Comparison of ENCODE assay signal across 25 cellular contexts in genomic region chr7:127330070-127330469, GRCh38.
DNase-seq lines count a peak whose midpoint lies in the region; ATAC-seq and TF ChIP-seq lines count a peak whose summit lies in the region.
"Had no signal": no experiment of that assay in that cellular context is flagged by ENCODE, and none has a peak within 500 bp of the region (broad histone marks: within the 10 kb centered on the region; RNA-seq: fewer than 3 reads in every experiment).

No MANE protein-coding gene starts in this region.

- 30 to 31% methylated on average over 1 of the region's 1 CpG for WGBS in transverse colon (ENCODE audit: low coverage in 1 of 2), 2 donors

- H3K9me3 Mint-ChIP-seq in activated naive CD4-positive, alpha-beta T cell treated with anti-CD3 and anti-CD28 coated beads, Interleukin-2, amount 50 U/mL, for 72 hours = no peaks in the 10 kb centered on the region
- H3K9me3 Mint-ChIP-seq: CD8-positive, alpha-beta memory T cell had no signal

- no peak for TF ChIP-seq POLR2A in transverse colon (IDR thresholded peaks at IDR 0.05)

- H3K9me3 ChIP-seq in mucosa of rectum (ENCODE audit: control insufficient read depth in 2 of 2, low read length in 2 of 2) = no peaks in the 10 kb centered on the region
- H3K9me3 ChIP-seq in transverse colon = no peaks in the 10 kb centered on the region
- H3K9me3 ChIP-seq: BE2C, BLaER1 had no signal

- no peak overlapping the region for H3K4me3 ChIP-seq in mucosa of rectum (ENCODE audit: low read length in 2 of 2)
- no peak overlapping the region for H3K4me3 ChIP-seq in transverse colon
- H3K4me3 ChIP-seq: BLaER1, GM12878 had no signal

- H3K27me3 ChIP-seq in mucosa of rectum (ENCODE audit: control insufficient read depth in 2 of 2, insufficient read depth in 2 of 2, low read length in 2 of 2) = peaks cover 0 to 3% of the 10 kb centered on the region in 2 donors
- H3K27me3 ChIP-seq in transverse colon = no peaks in the 10 kb centered on the region
- H3K27me3 ChIP-seq: BLaER1 had no signal

- H3K27ac ChIP-seq in mucosa of rectum (ENCODE audit: low read depth in 2 of 2, low read length in 2 of 2) (peak overlapping the region; percentile 69 to 72), transverse colon (peak overlapping the region in 3 of 4 donors; percentile 35 to 57 (median 55))
- H3K27ac ChIP-seq: BLaER1 had no signal

- in situ Hi-C loops in transverse colon (cut with MboI; ENCODE audit: low pct_ligation_motif_present in 1 of 4, low pct_unique_long_range_greater_than_20kb in 1 of 4, low sequenced_read_pairs in 3 of 4) = no loop called here

- TF ChIP-seq CTCF in transverse colon (IDR thresholded peaks at IDR 0.05) = no peak

- no peak overlapping the region for H3K27ac Mint-ChIP-seq in activated naive CD4-positive, alpha-beta T cell treated with anti-CD3 and anti-CD28 coated beads, Interleukin-2, amount 50 U/mL, for 72 hours
- H3K27ac Mint-ChIP-seq: CD14-positive monocyte; CD4-positive, alpha-beta memory T cell; CD4-positive, CD25-positive, alpha-beta regulatory T cell; CD8-positive, alpha-beta memory T cell had no signal

- DNase-seq in LoVo (ENCODE audit: low spot score) = peak; percentile 30
- DNase-seq in left colon = no peak
- DNase-seq in transverse colon = no peak
- no peak for DNase-seq in NCI-H526 (lab: John Stamatoyannopoulos, UW)
- DNase-seq in activated naive CD4-positive, alpha-beta T cell treated with anti-CD3 and anti-CD28 coated beads, Interleukin-2, amount 50 U/mL, for 72 hours (ENCODE audit: low spot score in 2 of 2) = no peak
- DNase-seq: 8988T; ACHN; BE2C; C1 segment of cervical spinal cord; CD4-positive, alpha-beta memory T cell; CD4-positive, CD25-positive, alpha-beta regulatory T cell; CD8-positive, alpha-beta memory T cell; COR-L47; DMS 273 treated with DMSO at 0.1 percent for 48 hours; DMS153; DMS53; DMS79; DND-41; EL; GDM1 had no signal

- intact Hi-C loops in left colon (cut with DNase I, micrococcal nuclease) = no loop called here
- intact Hi-C loops in transverse colon (cut with DNase I; ENCODE audit: low total_unique reads) = no loop called here

- no peak for TF ChIP-seq EP300 in transverse colon (IDR thresholded peaks at IDR 0.05; ENCODE audit: low read depth)

- H3K36me3 ChIP-seq in mucosa of rectum (ENCODE audit: control insufficient read depth in 2 of 2, insufficient read depth in 2 of 2, low read length in 2 of 2) (no peaks in the 10 kb centered on the region), transverse colon (no peaks in the 10 kb centered on the region)
- H3K36me3 ChIP-seq: BE2C, BLaER1 had no signal

- H3K9ac ChIP-seq in mucosa of rectum (ENCODE audit: low read depth in 1 of 2, low read length in 2 of 2) = no peak overlapping the region
- H3K9ac ChIP-seq: BLaER1 had no signal

- H3K36me3 Mint-ChIP-seq in activated naive CD4-positive, alpha-beta T cell treated with anti-CD3 and anti-CD28 coated beads, Interleukin-2, amount 50 U/mL, for 72 hours = no peaks in the 10 kb centered on the region
- H3K36me3 Mint-ChIP-seq: CD14-positive monocyte; CD4-positive, alpha-beta memory T cell; CD4-positive, CD25-positive, alpha-beta regulatory T cell; CD8-positive, alpha-beta memory T cell had no signal

- peak; percentile 98 for ATAC-seq in left colon
- ATAC-seq in HG02973 (IDR thresholded peaks at IDR 0.05; ENCODE audit: unreplicated experiment) = no peak
- no peak for ATAC-seq in activated naive CD4-positive, alpha-beta T cell treated with anti-CD3 and anti-CD28 coated beads, Interleukin-2, amount 50 U/mL, for 72 hours
- ATAC-seq: GM12878 had no signal

- H3K4me1 ChIP-seq in mucosa of rectum (ENCODE audit: control insufficient read depth in 2 of 2, insufficient read depth in 2 of 2, low read length in 2 of 2) = peaks cover 6 to 15% of the 10 kb centered on the region in 2 donors
- H3K4me1 ChIP-seq in transverse colon = peaks cover 0 to 15% (median 2%) of the 10 kb centered on the region in 4 donors
- H3K4me1 ChIP-seq: BE2C, BLaER1 had no signal
